ENCODE assay signal across 1 cellular context in genomic region chr11:67280791-67281551, GRCh38.
TF ChIP-seq lines count a peak whose summit lies in the region.

No MANE protein-coding gene starts in this region.

TF ChIP-seq in GM23338, 12 proteins besides CTCF, POLR2A, EP300 and RAD21 (continued from another document):
- no peak for TF ChIP-seq ZNF462 (CRISPR knock-in tag; IDR thresholded peaks at IDR 0.05)
- TF ChIP-seq JUNB (IDR thresholded peaks at IDR 0.05; ENCODE audit: unreplicated experiment) = no peak
- TF ChIP-seq POLR2AphosphoS5 (IDR thresholded peaks at IDR 0.05; ENCODE audit: low read depth) = no peak
- TF ChIP-seq EZH2phosphoT487 (IDR thresholded peaks at IDR 0.05; ENCODE audit: unreplicated experiment) = no peak
- TF ChIP-seq ZNF114 (CRISPR knock-in tag; IDR thresholded peaks at IDR 0.05) = no peak
